ENCODE assay signal across 32 cellular contexts in the genomic region with DNA sequence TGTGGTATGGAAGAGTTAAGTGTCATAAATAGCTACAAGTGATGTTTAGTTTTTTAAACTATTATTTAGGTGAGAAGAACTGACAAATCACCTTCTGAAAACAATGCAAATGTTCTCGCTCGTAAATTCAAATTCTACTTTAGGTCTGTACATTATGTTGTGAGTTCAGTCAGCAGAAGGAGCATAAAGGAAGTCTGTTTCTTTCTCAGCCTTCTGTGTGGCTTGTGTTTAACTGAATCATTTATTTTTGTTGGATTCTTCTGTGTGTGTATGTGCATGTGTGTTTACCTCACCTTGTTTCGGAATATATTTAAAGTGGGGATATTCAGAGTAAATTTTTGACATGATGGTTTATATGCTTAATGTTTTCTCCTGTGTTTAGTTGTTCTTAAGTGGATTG.
"Had no signal": no experiment of that assay in that cellular context is flagged by ENCODE, and none has a peak within 500 bp of the region (broad histone marks: within the 10 kb centered on the region; RNA-seq: fewer than 3 reads in every experiment).

No MANE protein-coding gene starts in this region.

- H2AFZ ChIP-seq: neural progenitor cell, parathyroid adenoma had no signal

- H3K27me3 Mint-ChIP-seq: activated B cell treated with CpG ODN at 0.5 μM for 24 hours; activated CD4-positive, alpha-beta T cell treated with anti-CD3 and anti-CD28 coated beads for 36 hours; activated naive CD8-positive, alpha-beta T cell; effector memory CD8-positive, alpha-beta T cell; memory B cell; naive thymus-derived CD4-positive, alpha-beta T cell had no signal

- H3K27me3 ChIP-seq: body of pancreas, gastrocnemius medialis, neural progenitor cell, right atrium auricular region, testis, transverse colon had no signal

- H3K4me1 ChIP-seq: gastrocnemius medialis, parathyroid adenoma, right atrium auricular region, testis, transverse colon had no signal

- H3K79me2 ChIP-seq: parathyroid adenoma had no signal

- H3K27ac ChIP-seq: body of pancreas, coronary artery, gastrocnemius medialis, neural progenitor cell, parathyroid adenoma, right atrium auricular region, testis, transverse colon had no signal

- H3K4me3 Mint-ChIP-seq: activated B cell treated with CpG ODN at 0.5 μM for 24 hours; activated CD4-positive, alpha-beta T cell treated with anti-CD3 and anti-CD28 coated beads for 36 hours; activated naive CD8-positive, alpha-beta T cell; effector memory CD8-positive, alpha-beta T cell; immature natural killer cell; memory B cell; naive thymus-derived CD4-positive, alpha-beta T cell; neural progenitor cell; T-helper 2 cell treated with Interferon-gamma antibody and Interleukin-4, amounts not matched to agents 5 μg/mL and 100 μg/mL, for 36 hours had no signal

- H3K27ac Mint-ChIP-seq: activated B cell treated with CpG ODN at 0.5 μM for 24 hours; activated CD4-positive, alpha-beta T cell treated with anti-CD3 and anti-CD28 coated beads for 36 hours; activated naive CD8-positive, alpha-beta T cell; effector memory CD8-positive, alpha-beta T cell; immature natural killer cell; memory B cell; naive thymus-derived CD4-positive, alpha-beta T cell; neural progenitor cell; T-helper 2 cell treated with Interferon-gamma antibody and Interleukin-4, amounts not matched to agents 5 μg/mL and 100 μg/mL, for 36 hours had no signal

- ATAC-seq: activated CD4-positive, alpha-beta T cell treated with anti-CD3 and anti-CD28 coated beads for 36 hours; body of pancreas; effector memory CD8-positive, alpha-beta T cell; gastrocnemius medialis; left colon; naive thymus-derived CD4-positive, alpha-beta T cell had no signal

- H3K36me3 ChIP-seq: gastrocnemius medialis, right atrium auricular region, transverse colon had no signal

- H3K9me3 ChIP-seq: body of pancreas, gastrocnemius medialis, right atrium auricular region, testis, transverse colon had no signal

- H3K9ac ChIP-seq: neural progenitor cell, parathyroid adenoma had no signal

- DNase-seq: activated B cell treated with CpG ODN at 0.5 μM for 24 hours; activated CD4-positive, alpha-beta T cell treated with anti-CD3 and anti-CD28 coated beads for 36 hours; activated CD4-positive, alpha-beta T cell treated with anti-CD3 and anti-CD28 coated beads, Interleukin-2, amount 50 U/mL, for 48 hours; activated CD8-positive, alpha-beta memory T cell treated with anti-CD3 and anti-CD28 coated beads for 24 hours; activated effector memory CD4-positive, alpha-beta T cell treated with Interleukin-2 at 50 U/mL for 16 hours; activated naive CD4-positive, alpha-beta T cell treated with Interleukin-2 at 50 U/mL for 16 hours; aorta; body of pancreas; cerebellar nuclear complex; effector memory CD8-positive, alpha-beta T cell; erythroblast; gastrocnemius medialis; head of caudate nucleus; immature natural killer cell; kidney; left colon; midbrain; naive thymus-derived CD4-positive, alpha-beta T cell; occipital lobe; stimulated activated CD4-positive, alpha-beta T cell treated with anti-CD3 and anti-CD28 coated beads, Interleukin-15, amount 100 ng/mL, for 24 hours; stimulated activated CD4-positive, alpha-beta T cell treated with anti-CD3 and anti-CD28 coated beads, Interleukin-2, amount 100 ng/mL, for 24 hours; stimulated activated naive CD4-positive, alpha-beta T cell; T-helper 1 cell; testis; transverse colon had no signal

- H3K4me2 ChIP-seq: neural progenitor cell had no signal

- H3K4me1 Mint-ChIP-seq: activated B cell treated with CpG ODN at 0.5 μM for 24 hours; activated CD4-positive, alpha-beta T cell treated with anti-CD3 and anti-CD28 coated beads for 36 hours; immature natural killer cell; memory B cell; naive thymus-derived CD4-positive, alpha-beta T cell had no signal

- H3K9me3 Mint-ChIP-seq: activated B cell treated with CpG ODN at 0.5 μM for 24 hours; effector memory CD8-positive, alpha-beta T cell; memory B cell; naive thymus-derived CD4-positive, alpha-beta T cell; neural progenitor cell; T-helper 2 cell treated with Interferon-gamma antibody and Interleukin-4, amounts not matched to agents 5 μg/mL and 100 μg/mL, for 36 hours had no signal

- H3K4me3 ChIP-seq: body of pancreas, coronary artery, gastrocnemius medialis, neural progenitor cell, right atrium auricular region, testis, transverse colon had no signal
